In genomic region chr7:114073711-114074110, GRCh38 we compare ENCODE assay signal across 26 cellular contexts.
DNase-seq lines count a peak whose midpoint lies in the region; ATAC-seq and TF ChIP-seq lines count a peak whose summit lies in the region.
"Had no signal": no experiment of that assay in that cellular context is flagged by ENCODE, and none has a peak within 500 bp of the region (broad histone marks: within the 10 kb centered on the region; RNA-seq: fewer than 3 reads in every experiment).

No MANE protein-coding gene starts in this region.

- H3K4me1 ChIP-seq in CD4-positive, alpha-beta memory T cell (ENCODE audit: insufficient read depth, low read length) = no peaks in the 10 kb centered on the region
- H3K4me1 ChIP-seq: BE2C had no signal

- CTCF ChIA-PET in CD4-positive, alpha-beta memory T cell (lab: Charles Lee; ENCODE audit: partially characterized antibody) = no interaction called here

- H3K4me3 Mint-ChIP-seq in CD4-positive, alpha-beta memory T cell = no peak overlapping the region
- H3K4me3 Mint-ChIP-seq: CD14-positive monocyte had no signal

- no peak for TF ChIP-seq CTCF in lower leg skin (IDR thresholded peaks at IDR 0.05)

- intact Hi-C loops in lower leg skin (cut with DNase I; ENCODE audit: low total_unique reads) = no loop called here
- intact Hi-C loops in CD4-positive, alpha-beta memory T cell (cut with micrococcal nuclease) = no loop called here

- H3K27me3 ChIP-seq in CD4-positive, alpha-beta memory T cell (ENCODE audit: insufficient read depth, low read length) = no peaks in the 10 kb centered on the region
- H3K27me3 ChIP-seq: BE2C had no signal

- peak; percentile 26 for DNase-seq in DMS53 (lab: John Stamatoyannopoulos, UW)
- no peak for DNase-seq in DMS53 treated with DMSO at 0.1 percent for 48 hours (lab: John Stamatoyannopoulos, UW; ENCODE audit: unreplicated experiment)
- peak; percentile 61 for DNase-seq in OCI-M1 (lab: John Stamatoyannopoulos, UW)
- peak; percentile 6 for DNase-seq in dedifferentiated amniotic fluid mesenchymal stem cell (ENCODE audit: extremely low spot score)
- DNase-seq in lower leg skin (ENCODE audit: low spot score in 2 of 2) = no peak
- DNase-seq in GM03348 (ENCODE audit: low spot score) = no peak
- no peak for DNase-seq in CD4-positive, alpha-beta memory T cell
- DNase-seq: ACHN, BE2C, Calu3, DMS153, IMR-90, NCI-H1105, NCI-H1436 treated with DMSO at 0.1 percent for 48 hours, NCI-H187 treated with DMSO at 0.1 percent for 48 hours, NCI-H2171 treated with DMSO at 0.1 percent for 48 hours, NCI-H345, NCI-H774, SHP77 treated with DMSO at 0.1 percent for 48 hours had no signal

- H3K36me3 Mint-ChIP-seq in CD4-positive, alpha-beta memory T cell = no peaks in the 10 kb centered on the region
- H3K36me3 Mint-ChIP-seq: CD14-positive monocyte had no signal

- WGBS in lower leg skin, 2 donors = 33 to 48% methylated on average over 2 of the region's 2 CpGs

- H3K4me1 Mint-ChIP-seq in CD4-positive, alpha-beta memory T cell = no peaks in the 10 kb centered on the region
- H3K4me1 Mint-ChIP-seq: CD14-positive monocyte had no signal

- ATAC-seq in GM18858 (IDR thresholded peaks at IDR 0.05; ENCODE audit: unreplicated experiment) = no peak
- ATAC-seq: GM12878, HCT116 had no signal

- H3K27ac ChIP-seq in CD4-positive, alpha-beta memory T cell (ENCODE audit: low read depth, low read length) = no peak overlapping the region
- H3K27ac ChIP-seq: 22Rv1, KMS-11, RWPE1 had no signal

- peaks cover 6 to 17% of the 10 kb centered on the region in 2 donors for H3K27me3 Mint-ChIP-seq in CD4-positive, alpha-beta memory T cell

- TF ChIP-seq POLR2A in lower leg skin (IDR thresholded peaks at IDR 0.05) = no peak

- H3K9me3 ChIP-seq in CD4-positive, alpha-beta memory T cell (ENCODE audit: control insufficient read depth in 1 of 2, low read length in 2 of 2) = no peaks in the 10 kb centered on the region
- H3K9me3 ChIP-seq: BE2C had no signal

- H3K27ac Mint-ChIP-seq in CD4-positive, alpha-beta memory T cell = no peak overlapping the region
- H3K27ac Mint-ChIP-seq: CD14-positive monocyte had no signal

- no peak overlapping the region for H3K4me3 ChIP-seq in lower leg skin (ENCODE audit: low read depth, poor library complexity, severe bottlenecking)
- no peak overlapping the region for H3K4me3 ChIP-seq in CD4-positive, alpha-beta memory T cell (ENCODE audit: low read length in 2 of 2)
- H3K4me3 ChIP-seq: GM12878 had no signal

- POLR2A ChIA-PET in CD4-positive, alpha-beta memory T cell (lab: Charles Lee; ENCODE audit: partially characterized antibody) = no interaction called here

- H3K36me3 ChIP-seq in CD4-positive, alpha-beta memory T cell (ENCODE audit: insufficient read depth, low read length) = no peaks in the 10 kb centered on the region
- H3K36me3 ChIP-seq: BE2C had no signal

- H3K9me3 Mint-ChIP-seq in CD4-positive, alpha-beta memory T cell = peaks cover 0 to 2% (median 0%) of the 10 kb centered on the region in 8 donors

Comparison
In these comparisons a context has a peak if more than half of its experiments do, and no peak if none do; other contexts are left out.
1. DNase-seq: peak in DMS53 (single experiment), OCI-M1 (single experiment) and dedifferentiated amniotic fluid mesenchymal stem cell (single experiment); none in DMS53 treated with DMSO at 0.1 percent for 48 hours (single experiment), lower leg skin (0 of 2), GM03348 (single experiment) and CD4-positive, alpha-beta memory T cell (0 of 5).